ENCODE assay signal across 1 cellular context in the genomic region with DNA sequence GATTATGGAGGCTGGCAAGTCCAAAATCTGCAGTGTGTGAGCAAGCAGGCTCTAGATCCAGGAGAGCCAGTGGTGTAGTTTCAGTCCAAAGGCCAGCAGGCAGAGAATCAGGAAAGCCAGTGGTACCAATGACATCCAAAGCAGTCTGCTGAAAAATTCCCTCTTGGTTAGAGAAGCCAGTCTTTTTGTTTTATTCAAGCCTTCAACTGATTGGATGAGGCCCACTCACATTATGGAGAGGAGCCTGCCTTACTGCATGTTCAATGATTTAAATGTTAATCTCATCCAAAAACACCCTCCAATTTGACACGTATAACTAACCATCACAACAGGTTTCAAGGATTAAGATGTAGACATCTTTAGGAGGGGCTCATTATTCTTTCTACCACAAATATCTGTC.
TF ChIP-seq lines count a peak whose summit lies in the region.

No MANE protein-coding gene starts in this region.

TF ChIP-seq in GM23338, 12 proteins besides CTCF, POLR2A, EP300 and RAD21 (continued from another document):
- TF ChIP-seq, protein P1, sequence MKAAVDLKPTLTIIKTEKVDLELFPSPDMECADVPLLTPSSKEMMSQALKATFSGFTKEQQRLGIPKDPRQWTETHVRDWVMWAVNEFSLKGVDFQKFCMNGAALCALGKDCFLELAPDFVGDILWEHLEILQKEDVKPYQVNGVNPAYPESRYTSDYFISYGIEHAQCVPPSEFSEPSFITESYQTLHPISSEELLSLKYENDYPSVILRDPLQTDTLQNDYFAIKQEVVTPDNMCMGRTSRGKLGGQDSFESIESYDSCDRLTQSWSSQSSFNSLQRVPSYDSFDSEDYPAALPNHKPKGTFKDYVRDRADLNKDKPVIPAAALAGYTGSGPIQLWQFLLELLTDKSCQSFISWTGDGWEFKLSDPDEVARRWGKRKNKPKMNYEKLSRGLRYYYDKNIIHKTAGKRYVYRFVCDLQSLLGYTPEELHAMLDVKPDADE (IDR thresholded peaks at IDR 0.05): no peak
